In the genomic region with DNA sequence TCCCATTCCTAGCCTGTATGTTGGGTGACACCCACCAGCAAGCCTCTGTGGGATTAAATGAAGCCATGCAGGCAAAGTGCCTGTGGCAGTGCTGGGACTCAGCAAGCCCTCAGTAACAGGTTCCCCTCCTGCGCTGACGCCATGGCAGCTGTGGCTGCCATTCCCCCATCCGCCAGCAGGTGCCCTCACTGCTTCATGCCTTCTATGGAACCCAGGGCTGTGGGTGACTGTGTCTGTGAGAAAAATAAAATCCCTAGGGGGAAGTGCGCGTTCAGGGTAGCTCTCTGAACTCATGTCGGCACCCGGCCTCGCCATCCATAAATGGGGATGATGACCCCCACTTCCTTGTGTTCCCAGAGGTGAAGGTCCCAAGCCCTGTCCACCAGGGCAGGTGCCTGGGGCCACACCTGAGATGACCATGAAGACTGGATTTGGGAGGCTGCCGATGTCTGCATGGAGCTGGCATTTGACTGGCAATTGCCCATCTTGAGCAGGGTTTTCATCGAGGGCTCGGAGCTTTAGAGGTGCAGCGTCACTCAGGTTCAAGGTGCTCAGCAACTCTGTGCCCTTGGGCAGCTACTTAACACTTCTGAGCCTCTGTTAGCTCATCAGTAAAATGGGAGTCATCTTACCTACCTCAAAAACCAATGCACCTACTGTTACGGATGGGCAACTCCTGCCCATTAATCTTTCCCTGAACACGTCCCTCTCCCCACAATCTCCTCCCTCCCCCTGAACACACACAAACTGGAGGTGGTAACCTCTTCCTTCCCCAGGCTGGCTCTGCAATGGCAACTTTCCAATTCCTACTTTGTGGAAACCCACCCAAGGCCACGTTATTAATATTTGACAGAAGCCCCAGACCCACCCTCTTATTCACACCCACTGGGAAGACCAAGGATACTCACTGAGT, we compare ENCODE assay signal across 9 cellular contexts. TPM values are rescaled to one million over a fixed set of nuclear protein-coding genes. Genes with fewer than 3 reads are reported as not detected.
DNase-seq lines count a peak whose midpoint lies in the region; ATAC-seq, FAIRE-seq and TF ChIP-seq lines count a peak whose summit lies in the region.
"Had no signal": no experiment of that assay in that cellular context is flagged by ENCODE, and none has a peak within 500 bp of the region (broad histone marks: within the 10 kb centered on the region; RNA-seq: fewer than 3 reads in every experiment).

No MANE protein-coding gene starts in this region.

- H3K9me3 Mint-ChIP-seq in GM23338: no peaks in the 10 kb centered on the region
- H3K9me3 Mint-ChIP-seq: stimulated activated naive CD8-positive, alpha-beta T cell treated with anti-CD3 and anti-CD28 coated beads, Interleukin-15, Interleukin-2, amounts not matched to agents 100 ng/mL and 50 ng/mL, for 24 hours had no signal

- H3K36me3 Mint-ChIP-seq in GM23338 (ENCODE audit: low read depth): no peaks in the 10 kb centered on the region

- no peak overlapping the region for H3K4me3 ChIP-seq in GM23338

- H3K4me1 Mint-ChIP-seq in GM23338: peaks cover 44% of the 10 kb centered on the region

- peak; percentile 60 for ATAC-seq in GM23338

- no peak overlapping the region for H2AFZ ChIP-seq in GM23338

- peaks cover 57% of the 10 kb centered on the region for H3K27me3 ChIP-seq in GM23338 (ENCODE audit: insufficient read depth)

- no peak overlapping the region for H3K27ac Mint-ChIP-seq in GM23338

- peak; percentile 89 for DNase-seq in GM03348 (ENCODE audit: low spot score)
- peak; percentile 84 for DNase-seq in GM23338 (ENCODE audit: low spot score)
- DNase-seq in Kasumi-1 (lab: John Stamatoyannopoulos, UW): peak; percentile 77
- DNase-seq in SHP77 treated with DMSO at 0.1 percent for 48 hours (lab: John Stamatoyannopoulos, UW): peak; percentile 44
- DNase-seq in activated effector memory CD4-positive, alpha-beta T cell treated with anti-CD3 and anti-CD28 coated beads, Interleukin-2, amount 50 U/mL, for 16 hours: peak; percentile 93
- DNase-seq in frontal cortex (ENCODE audit: low spot score in 2 of 2): peak; percentile 73 to 77
- peak; percentile 89 for DNase-seq in pons (ENCODE audit: low spot score)
- peak; percentile 72 for DNase-seq in ureter (ENCODE audit: low spot score)

- FAIRE-seq in frontal cortex (lab: Jason Lieb, UNC): no peak

- H3K36me3 ChIP-seq in GM23338 (ENCODE audit: insufficient read depth): no peaks in the 10 kb centered on the region

- H3K4me2 ChIP-seq in GM23338: no peak overlapping the region

- peaks cover 57% of the 10 kb centered on the region for H3K27me3 Mint-ChIP-seq in GM23338 (ENCODE audit: insufficient read depth, low read depth, poor library complexity)

- no peak overlapping the region for H3K4me3 Mint-ChIP-seq in GM23338
- H3K4me3 Mint-ChIP-seq: stimulated activated naive CD8-positive, alpha-beta T cell treated with anti-CD3 and anti-CD28 coated beads, Interleukin-15, Interleukin-2, amounts not matched to agents 100 ng/mL and 50 ng/mL, for 24 hours had no signal

- H3K27ac ChIP-seq in GM23338 (ENCODE audit: low read depth): no peak overlapping the region

- 0 out of 2 replicates have a peak, but pooled peaks cover 8% of the 10 kb centered on the region for H3F3A ChIP-seq in GM23338 (replicated peaks; ENCODE audit: low read depth)

- no peaks in the 10 kb centered on the region for H3K79me2 ChIP-seq in GM23338 (replicated peaks; ENCODE audit: insufficient read depth)

- TF ChIP-seq CTCF in GM23338 (conservative IDR thresholded peaks at IDR 0.05; ENCODE audit: low read depth in 2 of 2): peak; percentile 81 to 85

- no peaks in the 10 kb centered on the region for H4K20me1 ChIP-seq in GM23338 (replicated peaks; ENCODE audit: insufficient read depth)

- peaks cover 30% of the 10 kb centered on the region for H3K4me1 ChIP-seq in GM23338 (ENCODE audit: insufficient read depth)

- H3K9me2 ChIP-seq in GM23338 (ENCODE audit: insufficient read depth): no peaks in the 10 kb centered on the region

TF ChIP-seq in GM23338, 12 proteins besides CTCF, POLR2A, EP300 and RAD21:
- peak; percentile 1 for TF ChIP-seq EZH2 (IDR thresholded peaks at IDR 0.05; ENCODE audit: low read depth, unreplicated experiment)
- TF ChIP-seq, protein P1, sequence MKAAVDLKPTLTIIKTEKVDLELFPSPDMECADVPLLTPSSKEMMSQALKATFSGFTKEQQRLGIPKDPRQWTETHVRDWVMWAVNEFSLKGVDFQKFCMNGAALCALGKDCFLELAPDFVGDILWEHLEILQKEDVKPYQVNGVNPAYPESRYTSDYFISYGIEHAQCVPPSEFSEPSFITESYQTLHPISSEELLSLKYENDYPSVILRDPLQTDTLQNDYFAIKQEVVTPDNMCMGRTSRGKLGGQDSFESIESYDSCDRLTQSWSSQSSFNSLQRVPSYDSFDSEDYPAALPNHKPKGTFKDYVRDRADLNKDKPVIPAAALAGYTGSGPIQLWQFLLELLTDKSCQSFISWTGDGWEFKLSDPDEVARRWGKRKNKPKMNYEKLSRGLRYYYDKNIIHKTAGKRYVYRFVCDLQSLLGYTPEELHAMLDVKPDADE (IDR thresholded peaks at IDR 0.05): no peak
TF ChIP-seq in GM23338: peak in this region for 1.

RNA-seq across cellular contexts. Expression of a gene that starts 2.9 kb away (rescaled TPM):
- 0.24 and 2.6 TPM in 2 replicates for total RNA-seq in GM23338 (2014; rRNA removed; shearing (Covaris generic))
- polyA plus RNA-seq in GM23338 (2016; fragmentation: Nextera tagmentation; extraction: Ambion mirVana): 0.31 TPM in 1 of 2 replicates, not detected in the other
- total RNA-seq in frontal cortex (not detected), ureter (19.2 TPM)
